ENCODE assay signal across 7 cellular contexts in genomic region chr19:16330368-16330801, GRCh38. TPM values are rescaled to one million over a fixed set of nuclear protein-coding genes. Genes with fewer than 3 reads are reported as not detected.
A peak's percentile ranks its signal among the peaks of the same experiment; 100 is the strongest.
DNase-seq lines count a peak whose midpoint lies in the region; ATAC-seq, FAIRE-seq and TF ChIP-seq lines count a peak whose summit lies in the region.

No MANE protein-coding gene starts in this region.

- H3K9me3 ChIP-seq in heart right ventricle, result no peaks in the 10 kb centered on the region

- DNase-seq in RCC 7860 (ENCODE audit: low spot score) (peak; percentile 96), heart right ventricle (peak; percentile 66 to 73), glutamatergic neuron (no peak)
- peak; percentile 98 for DNase-seq in activated effector memory CD4-positive, alpha-beta T cell treated with anti-CD3 and anti-CD28 coated beads, Interleukin-2, amount 50 U/mL, for 16 hours
- peak; percentile 94 for DNase-seq in stimulated activated CD4-positive, alpha-beta T cell treated with anti-CD3 and anti-CD28 coated beads, Interleukin-4, amount 100 ng/mL, for 1 hour

- no peak overlapping the region for H3K27ac Mint-ChIP-seq in glutamatergic neuron (ENCODE audit: unreplicated experiment)

- peaks cover 16% of the 10 kb centered on the region for H3K27me3 Mint-ChIP-seq in glutamatergic neuron (ENCODE audit: unreplicated experiment)

- H3K27me3 ChIP-seq in heart right ventricle, result no peaks in the 10 kb centered on the region

- TF ChIP-seq CTCF in heart right ventricle (IDR thresholded peaks at IDR 0.05) (no peak), glutamatergic neuron (IDR thresholded peaks at IDR 0.05; ENCODE audit: partially characterized antibody, unreplicated experiment) (no peak)

- FAIRE-seq in RCC 7860 (lab: Jason Lieb, UNC), result peak; percentile 93

- peaks cover 4 to 35% (median 24%) of the 10 kb centered on the region in 9 donors for H3K36me3 ChIP-seq in heart right ventricle

- intact Hi-C loops in heart right ventricle (cut with DNase I), result loop anchor here in 4 of 10 donors (2.0 to 10.0 kb wide), 3 partner anchors 52 to 54 kb away; no protein-coding TSS in a partner anchor

- peaks cover 3% of the 10 kb centered on the region for H3K4me1 Mint-ChIP-seq in glutamatergic neuron (ENCODE audit: low read depth, unreplicated experiment)

- no peaks in the 10 kb centered on the region for H3K36me3 Mint-ChIP-seq in glutamatergic neuron (ENCODE audit: unreplicated experiment)

- peak; percentile 43 for ATAC-seq in GM21576 (IDR thresholded peaks at IDR 0.05; ENCODE audit: unreplicated experiment)
- ATAC-seq in heart right ventricle, result peak; percentile 18 to 61 (median 42)
- ATAC-seq in HG03139 (IDR thresholded peaks at IDR 0.05; ENCODE audit: unreplicated experiment), result no peak

- 41 to 48% methylated on average over 8 of the region's 8 CpGs for WGBS in heart right ventricle, 2 donors

- peaks cover 0 to 66% (median 33%) of the 10 kb centered on the region in 9 donors for H3K4me1 ChIP-seq in heart right ventricle

- no peak overlapping the region for H3K4me3 ChIP-seq in heart right ventricle

- H3K9me3 Mint-ChIP-seq in glutamatergic neuron (ENCODE audit: unreplicated experiment), result peaks cover 2% of the 10 kb centered on the region

- peak overlapping the region; percentile 5 to 99 (median 90) for H3K27ac ChIP-seq in heart right ventricle

- no peak overlapping the region for H3K4me3 Mint-ChIP-seq in glutamatergic neuron (ENCODE audit: unreplicated experiment)

RNA-seq across cellular contexts. Expression of gene KLF2, which starts 5.8 kb away (rescaled TPM):
- total RNA-seq in heart right ventricle, result 10 to 100 TPM; 25.5 to 76.2 (median 50.4) TPM
- polyA plus RNA-seq in heart right ventricle, result 10 to 100 TPM; 22.4 to 73.5 TPM
- total RNA-seq in glutamatergic neuron (ENCODE audit: unreplicated experiment), result not detected

Comparison
In these comparisons a context has a peak if more than half of its experiments do, and no peak if none do; other contexts are left out.
1. RNA of gene KLF2, which starts 5.8 kb away (total RNA-seq): 25.5 to 76.2 TPM in heart right ventricle; not detected in glutamatergic neuron (single experiment); every median in the first group is over 10 times any median in the second.